8 cellular contexts compared by ENCODE assay signal in genomic region chr5:139765409-139766217, GRCh38. TPM values are rescaled to one million over a fixed set of nuclear protein-coding genes. Genes with fewer than 3 reads are reported as not detected.
DNase-seq lines count a peak whose midpoint lies in the region; ATAC-seq and TF ChIP-seq lines count a peak whose summit lies in the region.

No MANE protein-coding gene starts in this region.

- H3K9me3 Mint-ChIP-seq in activated naive CD8-positive, alpha-beta T cell treated with anti-CD3 and anti-CD28 coated beads, Interleukin-2, amount 50 U/mL, for 24 hours, result no peaks in the 10 kb centered on the region

- H3K79me2 ChIP-seq in DND-41 (ENCODE audit: insufficient read depth, low read length) (no peaks in the 10 kb centered on the region), KMS-11 (ENCODE audit: insufficient read depth, low read depth) (no peaks in the 10 kb centered on the region)

- ATAC-seq in DND-41 (ENCODE audit: insufficient read depth, low read depth) (peak; percentile 92), GM21717 (IDR thresholded peaks at IDR 0.05; ENCODE audit: unreplicated experiment) (peak; percentile 85), heart left ventricle (peak; percentile 81 to 89 (median 85)), upper lobe of right lung (peak; percentile 95)
- ATAC-seq in activated naive CD8-positive, alpha-beta T cell treated with anti-CD3 and anti-CD28 coated beads, Interleukin-2, amount 50 U/mL, for 24 hours, result peak; percentile 78

- peak overlapping the region; percentile 55 for H3K9ac ChIP-seq in DND-41 (ENCODE audit: low read depth, low read length)
- peak overlapping the region; percentile 40; the same call in 1 of the 2 replicates for H3K9ac ChIP-seq in KMS-11

- H3K36me3 Mint-ChIP-seq in activated naive CD8-positive, alpha-beta T cell treated with anti-CD3 and anti-CD28 coated beads, Interleukin-2, amount 50 U/mL, for 24 hours (ENCODE audit: low read depth), result no peaks in the 10 kb centered on the region

- WGBS in heart left ventricle, 4 donors, result 8 to 16% (median 10%) methylated on average over 25 to 46 of the region's 46 CpGs

- no peak overlapping the region for H3K27ac Mint-ChIP-seq in activated naive CD8-positive, alpha-beta T cell treated with anti-CD3 and anti-CD28 coated beads, Interleukin-2, amount 50 U/mL, for 24 hours

- DNase-seq in DND-41 (peak; percentile 82), SKM-1 (lab: John Stamatoyannopoulos, UW; ENCODE audit: unreplicated experiment) (peak; percentile 57), heart left ventricle (peak; percentile 81 to 90 (median 82)), posterior cingulate gyrus (peak; percentile 63 to 96 (median 79)), upper lobe of right lung (peak; percentile 92)
- peak; percentile 89 for DNase-seq in activated naive CD8-positive, alpha-beta T cell treated with anti-CD3 and anti-CD28 coated beads, Interleukin-2, amount 50 U/mL, for 24 hours

- peaks cover 12% of the 10 kb centered on the region for H3K4me1 Mint-ChIP-seq in activated naive CD8-positive, alpha-beta T cell treated with anti-CD3 and anti-CD28 coated beads, Interleukin-2, amount 50 U/mL, for 24 hours

- no peaks in the 10 kb centered on the region for H3K36me3 ChIP-seq in DND-41 (ENCODE audit: insufficient read depth, low read length)
- H3K36me3 ChIP-seq in KMS-11 (ENCODE audit: insufficient read depth), result no peaks in the 10 kb centered on the region
- H3K36me3 ChIP-seq in heart left ventricle, result no peaks in the 10 kb centered on the region
- H3K36me3 ChIP-seq in upper lobe of right lung, result no peaks in the 10 kb centered on the region

- peaks cover 27% of the 10 kb centered on the region for H3K27me3 Mint-ChIP-seq in activated naive CD8-positive, alpha-beta T cell treated with anti-CD3 and anti-CD28 coated beads, Interleukin-2, amount 50 U/mL, for 24 hours

- peak in 1 of 2 donors; percentile 32 for TF ChIP-seq POLR2A in heart left ventricle (IDR thresholded peaks at IDR 0.05)

- H3K27me3 ChIP-seq in DND-41 (ENCODE audit: insufficient read depth, low read length, poor library complexity) (no peaks in the 10 kb centered on the region), KMS-11 (ENCODE audit: insufficient read depth, low read depth) (no peaks in the 10 kb centered on the region), heart left ventricle (peaks cover 0 to 26% (median 19%) of the 10 kb centered on the region in 9 donors), upper lobe of right lung (peaks cover 31% of the 10 kb centered on the region)

- H3K4me3 ChIP-seq in DND-41 (ENCODE audit: low read depth in 1 of 2, low read length in 2 of 2) (peak overlapping the region; percentile 19 to 63; a peak in 3 of 4 replicates), KMS-11 (IDR thresholded peaks at IDR 0.05; ENCODE audit: insufficient read depth, low read depth, low read length) (no peak overlapping the region), heart left ventricle (peak overlapping the region; percentile 32 to 74 (median 57)), upper lobe of right lung (peak overlapping the region; percentile 64)

- TF ChIP-seq CTCF in DND-41 (IDR thresholded peaks at IDR 0.05; ENCODE audit: borderline replicate concordance, extremely low read depth, low read length, poor library complexity, severe bottlenecking) (peak; percentile 78), KMS-11 (conservative IDR thresholded peaks at IDR 0.05; ENCODE audit: low read depth, low read length) (peak; percentile 80), heart left ventricle (IDR thresholded peaks at IDR 0.05) (peak in 11 of 12 donors; percentile 93 to 100 (median 99)), upper lobe of right lung (IDR thresholded peaks at IDR 0.05) (peak; percentile 96)

- H3K4me2 ChIP-seq in DND-41 (ENCODE audit: insufficient read depth, low read length), result peak overlapping the region; percentile 71
- H3K4me2 ChIP-seq in KMS-11, result peak overlapping the region; percentile 52

- intact Hi-C loops in heart left ventricle (cut with DNase I) (loop anchor here (1.0 to 10.0 kb wide), 10 partner anchors 51 to 341 kb away; no protein-coding TSS in a partner anchor), posterior cingulate gyrus (cut with DNase I) (loop anchor here (1.0 to 5.0 kb wide), 3 partner anchors 68 to 343 kb away; no protein-coding TSS in a partner anchor), upper lobe of right lung (cut with DNase I) (loop anchor here (5.0 to 10.0 kb wide), 2 partner anchors 61 to 133 kb away; no protein-coding TSS in a partner anchor)

- H2AFZ ChIP-seq in DND-41 (ENCODE audit: low read depth, low read length) (peak overlapping the region; percentile 77), KMS-11 (ENCODE audit: low read depth) (peak overlapping the region; percentile 90)

- no peaks in the 10 kb centered on the region for H3K9me3 ChIP-seq in DND-41 (ENCODE audit: insufficient read depth, low read length, severe bottlenecking)
- H3K9me3 ChIP-seq in heart left ventricle, result no peaks in the 10 kb centered on the region
- no peaks in the 10 kb centered on the region for H3K9me3 ChIP-seq in upper lobe of right lung

- H3K27ac ChIP-seq in DND-41 (ENCODE audit: low read length), result peak overlapping the region; percentile 61
- no peak overlapping the region for H3K27ac ChIP-seq in KMS-11
- peak overlapping the region in 3 of 12 donors; percentile 24 to 52 (median 35) for H3K27ac ChIP-seq in heart left ventricle
- no peak overlapping the region for H3K27ac ChIP-seq in upper lobe of right lung

- peak overlapping the region; percentile 55 for H3K4me3 Mint-ChIP-seq in activated naive CD8-positive, alpha-beta T cell treated with anti-CD3 and anti-CD28 coated beads, Interleukin-2, amount 50 U/mL, for 24 hours

- H3K4me1 ChIP-seq in DND-41 (ENCODE audit: insufficient read depth, low read length), result peaks cover 11% of the 10 kb centered on the region
- no peaks in the 10 kb centered on the region for H3K4me1 ChIP-seq in KMS-11 (ENCODE audit: low read depth, poor library complexity, severe bottlenecking)
- peaks cover 0 to 33% (median 12%) of the 10 kb centered on the region in 12 donors for H3K4me1 ChIP-seq in heart left ventricle
- peaks cover 5% of the 10 kb centered on the region for H3K4me1 ChIP-seq in upper lobe of right lung

- H4K20me1 ChIP-seq in DND-41 (ENCODE audit: insufficient read depth, low read length), result peaks cover 3% of the 10 kb centered on the region; the same call in 1 of the 2 replicates
- no peaks in the 10 kb centered on the region for H4K20me1 ChIP-seq in KMS-11 (ENCODE audit: insufficient read depth)

RNA-seq across cellular contexts. Expression of gene PSD2, which starts 30.0 kb away (rescaled TPM):
- total RNA-seq in heart left ventricle (under 1 TPM in 2 of 9 donors, not detected in 7; 0.04 to 0.11 TPM), upper lobe of right lung (not detected)
- under 1 TPM in 1 of 2 donors, not detected in 1; 0.04 TPM for polyA plus RNA-seq in heart left ventricle
